Comparison of ENCODE assay signal across 9 cellular contexts in the genomic region with DNA sequence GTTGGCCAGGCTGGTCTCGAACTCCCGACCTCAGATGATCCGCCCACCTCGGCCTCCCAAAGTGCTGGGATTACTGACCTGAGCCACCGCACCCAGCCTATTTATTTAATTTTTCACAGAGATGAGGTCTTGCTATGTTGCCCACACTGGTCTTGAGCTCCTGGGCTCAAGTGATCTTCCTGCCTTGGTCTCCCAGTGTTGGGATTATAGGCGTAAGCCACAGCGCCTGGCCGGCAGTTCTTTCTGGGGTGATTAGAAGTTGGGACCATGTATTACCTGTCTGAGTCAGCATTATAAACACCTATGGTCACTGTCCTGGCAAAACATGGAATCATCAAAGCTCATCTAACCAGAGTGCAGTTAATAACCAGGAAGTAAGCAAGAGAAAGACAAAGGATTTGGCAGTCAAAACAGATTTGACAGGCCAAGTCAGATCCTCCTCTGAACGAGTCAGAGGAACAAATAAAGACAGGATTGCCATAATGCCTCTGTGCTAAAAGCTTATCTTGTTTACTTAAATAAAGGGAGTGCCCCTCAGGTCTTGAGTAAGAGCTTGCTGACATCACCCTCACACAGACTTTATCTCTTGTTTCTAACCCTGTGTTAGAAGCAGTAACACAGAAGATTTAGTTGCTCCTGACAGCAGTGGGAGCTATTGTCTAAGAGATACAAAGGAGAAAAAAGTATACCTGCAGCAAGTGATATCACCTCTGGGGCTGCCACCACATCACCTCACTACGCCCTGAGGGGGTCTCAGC. TPM values are rescaled to one million over a fixed set of nuclear protein-coding genes. Genes with fewer than 3 reads are reported as not detected.
A peak's percentile ranks its signal among the peaks of the same experiment; 100 is the strongest.
DNase-seq lines count a peak whose midpoint lies in the region; ATAC-seq and TF ChIP-seq lines count a peak whose summit lies in the region.
"Had no signal": no experiment of that assay in that cellular context is flagged by ENCODE, and none has a peak within 500 bp of the region (broad histone marks: within the 10 kb centered on the region; RNA-seq: fewer than 3 reads in every experiment).

No MANE protein-coding gene starts in this region.

- no peak overlapping the region for H4K91ac ChIP-seq in trophoblast cell (ENCODE audit: low read depth, low read length)

- no peak overlapping the region for H2BK120ac ChIP-seq in trophoblast cell (ENCODE audit: insufficient read depth, low read length, poor library complexity)

- H3K4me1 ChIP-seq in trophoblast cell (ENCODE audit: control insufficient read depth in 1 of 2, insufficient read depth in 2 of 2, low read length in 2 of 2): peaks cover 4 to 5% of the 10 kb centered on the region in 2 experiments
- peaks cover 9% of the 10 kb centered on the region for H3K4me1 ChIP-seq in GM23338 (ENCODE audit: insufficient read depth)
- H3K4me1 ChIP-seq in ascending aorta: no peaks in the 10 kb centered on the region

- no peak overlapping the region for H2AFZ ChIP-seq in trophoblast cell (ENCODE audit: insufficient read depth, low read length, poor library complexity)
- no peak overlapping the region for H2AFZ ChIP-seq in GM23338

- no peaks in the 10 kb centered on the region for H3K9me3 Mint-ChIP-seq in GM23338

- H3K18ac ChIP-seq in trophoblast cell (ENCODE audit: low read length): no peak overlapping the region

- H3K4ac ChIP-seq in trophoblast cell (ENCODE audit: low read depth, low read length): no peak overlapping the region

- H3K4me3 Mint-ChIP-seq in GM23338: no peak overlapping the region

- no peak overlapping the region for H4K8ac ChIP-seq in trophoblast cell (ENCODE audit: low read depth, low read length)

- no CpG with 5 or more reads among the region's 10 CpGs for WGBS in trophoblast cell (ENCODE audit: extremely low coverage, insufficient coverage, insufficient read length)

- H2BK5ac ChIP-seq in trophoblast cell (ENCODE audit: low read depth, low read length, poor library complexity): no peak overlapping the region

- H3K36me3 ChIP-seq in trophoblast cell (ENCODE audit: control insufficient read depth in 1 of 2, insufficient read depth in 2 of 2, low read length in 2 of 2): peaks cover 5 to 6% of the 10 kb centered on the region in 2 experiments
- no peaks in the 10 kb centered on the region for H3K36me3 ChIP-seq in GM23338 (ENCODE audit: insufficient read depth)
- H3K36me3 ChIP-seq in ascending aorta: peaks cover 7 to 27% of the 10 kb centered on the region in 2 donors

- no peaks in the 10 kb centered on the region for H3K27me3 Mint-ChIP-seq in GM23338 (ENCODE audit: insufficient read depth, low read depth, poor library complexity)

- H2AK5ac ChIP-seq in trophoblast cell (ENCODE audit: low read length): no peak overlapping the region

- H3K9me3 ChIP-seq in trophoblast cell (ENCODE audit: insufficient read depth, low read depth, low read length) (no peaks in the 10 kb centered on the region), ascending aorta (no peaks in the 10 kb centered on the region)

- peak; percentile 39 for TF ChIP-seq CTCF in epithelial cell of esophagus (IDR thresholded peaks at IDR 0.05; ENCODE audit: insufficient read depth, low read depth, low read length, missing control alignments)
- TF ChIP-seq CTCF in GM23338 (conservative IDR thresholded peaks at IDR 0.05; ENCODE audit: low read depth in 2 of 2): no peak; a peak in 1 of 4 replicates
- TF ChIP-seq CTCF in ascending aorta (IDR thresholded peaks at IDR 0.05): no peak

- H3K14ac ChIP-seq in trophoblast cell (ENCODE audit: low read length): no peak overlapping the region

- H3K23ac ChIP-seq in trophoblast cell (ENCODE audit: low read length): no peak overlapping the region

- H3K9me2 ChIP-seq in GM23338 (ENCODE audit: insufficient read depth): no peaks in the 10 kb centered on the region

- H3K79me2 ChIP-seq in trophoblast cell (ENCODE audit: control insufficient read depth, insufficient read depth, low read length, poor library complexity): no peaks in the 10 kb centered on the region
- no peaks in the 10 kb centered on the region for H3K79me2 ChIP-seq in GM23338 (replicated peaks; ENCODE audit: insufficient read depth)

- peak; percentile 89 for DNase-seq in ELR (ENCODE audit: low read depth)
- peak; percentile 48 for DNase-seq in NCI-H345 (lab: John Stamatoyannopoulos, UW)
- DNase-seq in epithelial cell of esophagus (ENCODE audit: low read depth): peak; percentile 97
- peak; percentile 87 to 95 for DNase-seq in trophoblast cell
- DNase-seq in GM23338 (ENCODE audit: low spot score): no peak
- DNase-seq in amygdala (lab: John Stamatoyannopoulos, UW): no peak
- DNase-seq in central memory CD4-positive, alpha-beta T cell: no peak
- DNase-seq in ascending aorta (ENCODE audit: low spot score in 2 of 2): no peak

- no peak for ATAC-seq in GM23338

- H3K27me3 ChIP-seq in trophoblast cell (ENCODE audit: insufficient read depth, low read length): no peaks in the 10 kb centered on the region
- no peaks in the 10 kb centered on the region for H3K27me3 ChIP-seq in GM23338 (ENCODE audit: insufficient read depth)
- H3K27me3 ChIP-seq in ascending aorta: no peaks in the 10 kb centered on the region

- no peak overlapping the region; the same call in 1 of the 2 replicates for H3K27ac Mint-ChIP-seq in GM23338

- H3K4me3 ChIP-seq in epithelial cell of esophagus (ENCODE audit: low read length): no peak overlapping the region
- H3K4me3 ChIP-seq in trophoblast cell (ENCODE audit: low read depth, low read length): no peak overlapping the region
- H3K4me3 ChIP-seq in GM23338: no peak overlapping the region
- H3K4me3 ChIP-seq in ascending aorta: no peak overlapping the region

- H3K4me1 Mint-ChIP-seq in GM23338: peaks cover 19% of the 10 kb centered on the region

- H4K12ac ChIP-seq in trophoblast cell (ENCODE audit: low read depth, low read length): no peak overlapping the region

- H3K4me2 ChIP-seq in trophoblast cell (ENCODE audit: low read length): no peak overlapping the region
- no peak overlapping the region for H3K4me2 ChIP-seq in GM23338

- no peaks in the 10 kb centered on the region; the same call in none of the 2 replicates for H4K20me1 ChIP-seq in GM23338 (replicated peaks; ENCODE audit: insufficient read depth)

- no peak overlapping the region for H3K9ac ChIP-seq in trophoblast cell (ENCODE audit: low read length)

- peaks cover 2% of the 10 kb centered on the region for H3K79me1 ChIP-seq in trophoblast cell (ENCODE audit: low read length)

- intact Hi-C loops in ascending aorta (cut with DNase I): no loop called here

- H3F3A ChIP-seq in GM23338 (replicated peaks; ENCODE audit: low read depth): no peaks in the 10 kb centered on the region

- no peak overlapping the region for H2BK12ac ChIP-seq in trophoblast cell (ENCODE audit: low read length)

- H3K36me3 Mint-ChIP-seq in GM23338 (ENCODE audit: low read depth): no peaks in the 10 kb centered on the region; the same call in 1 of the 3 replicates

- H3K27ac ChIP-seq in trophoblast cell (ENCODE audit: low read depth, low read length): peak overlapping the region; percentile 51
- H3K27ac ChIP-seq in GM23338 (ENCODE audit: low read depth): no peak overlapping the region
- H3K27ac ChIP-seq in ascending aorta: peak overlapping the region in 1 of 2 donors; percentile 33

TF ChIP-seq in GM23338, 12 proteins besides CTCF, POLR2A, EP300 and RAD21 (continues in another document):
- TF ChIP-seq POLR2AphosphoS5 (IDR thresholded peaks at IDR 0.05; ENCODE audit: low read depth): no peak

RNA-seq across cellular contexts. Expression of a gene that starts 3.7 kb away (rescaled TPM):
- polyA plus RNA-seq in trophoblast cell (2013): not detected in 2 replicates
- total RNA-seq in GM23338 (2014; rRNA removed; shearing (Covaris generic)): not detected in 2 replicates
- not detected in 2 replicates for polyA plus RNA-seq in GM23338 (2016; fragmentation: Nextera tagmentation; extraction: Ambion mirVana)
- not detected for total RNA-seq in ascending aorta
- total RNA-seq: skeletal muscle tissue had no signal

Comparison
In these comparisons a context has a peak if more than half of its experiments do, and no peak if none do; other contexts are left out.
1. DNase-seq: peak in ELR (single experiment), NCI-H345 (single experiment), epithelial cell of esophagus (single experiment) and trophoblast cell (2 of 2); none in GM23338 (single experiment), amygdala (0 of 56), central memory CD4-positive, alpha-beta T cell (single experiment) and ascending aorta (0 of 2).